ENCODE assay signal across 17 cellular contexts in the genomic region with DNA sequence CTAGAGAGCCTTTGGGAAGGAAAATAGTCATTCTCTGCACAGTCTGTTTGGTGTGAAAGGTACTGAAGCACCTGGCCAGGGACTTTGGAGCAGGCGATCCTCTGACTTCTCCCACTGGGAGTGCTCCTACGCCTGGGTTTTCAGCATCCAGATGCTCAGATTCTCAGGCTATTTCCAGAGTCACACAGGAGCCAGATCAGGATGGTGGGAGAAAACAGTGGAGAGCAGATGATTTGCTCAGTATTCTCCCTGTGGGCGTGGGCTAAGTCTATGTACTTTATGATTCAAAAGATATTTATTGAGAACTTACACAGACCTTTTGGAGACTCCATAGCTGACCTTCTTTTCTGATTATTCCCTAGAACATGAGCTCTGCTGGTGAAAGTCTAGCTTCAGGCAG.
"Had no signal": no experiment of that assay in that cellular context is flagged by ENCODE, and none has a peak within 500 bp of the region (broad histone marks: within the 10 kb centered on the region; RNA-seq: fewer than 3 reads in every experiment).

No MANE protein-coding gene starts in this region.

- H3K9me3 Mint-ChIP-seq: activated T-helper 2 cell treated with anti-CD3 and anti-CD28 coated beads, Interferon-gamma antibody, Interleukin-2, Interleukin-4, amounts not matched to agents 10 μg/mL and 5 μg/mL and 100 μg/mL, durations not matched to agents 14 hours and 24 hours and 36 hours had no signal

- ATAC-seq: activated CD8-positive, alpha-beta memory T cell treated with anti-CD3 and anti-CD28 coated beads, Interleukin-2, amount 10 ng/mL, durations not matched to agents 7 days and 5 days; activated naive CD8-positive, alpha-beta T cell treated with anti-CD3 and anti-CD28 coated beads, Interleukin-2, amount 50 U/mL, for 24 hours; left ventricle myocardium superior; T-cell had no signal

- H3K9me3 ChIP-seq: thoracic aorta had no signal

- H3K4me3 ChIP-seq: thoracic aorta had no signal

- H3K4me3 Mint-ChIP-seq: activated CD4-positive, alpha-beta memory T cell treated with anti-CD3 and anti-CD28 coated beads for 36 hours; activated CD8-positive, alpha-beta memory T cell treated with anti-CD3 and anti-CD28 coated beads, Interleukin-2, amount 10 ng/mL, durations not matched to agents 7 days and 5 days; activated naive CD4-positive, alpha-beta T cell treated with anti-CD3 and anti-CD28 coated beads for 36 hours; activated naive CD8-positive, alpha-beta T cell treated with anti-CD3 and anti-CD28 coated beads, Interleukin-2, amount 50 U/mL, for 24 hours; endodermal cell; nephron progenitor cell; T-cell had no signal

- H3K27ac ChIP-seq: thoracic aorta had no signal

- H3K4me1 Mint-ChIP-seq: endodermal cell, nephron progenitor cell had no signal

- H3K36me3 Mint-ChIP-seq: activated CD4-positive, alpha-beta memory T cell treated with anti-CD3 and anti-CD28 coated beads for 36 hours; T-cell had no signal

- DNase-seq: activated CD4-positive, alpha-beta memory T cell treated with anti-CD3 and anti-CD28 coated beads for 36 hours; activated CD4-positive, alpha-beta T cell treated with anti-CD3 and anti-CD28 coated beads for 1 hour; activated CD8-positive, alpha-beta memory T cell treated with anti-CD3 and anti-CD28 coated beads, Interleukin-2, amount 10 ng/mL, durations not matched to agents 7 days and 5 days; activated naive CD4-positive, alpha-beta T cell treated with anti-CD3 and anti-CD28 coated beads for 36 hours; activated naive CD8-positive, alpha-beta T cell treated with anti-CD3 and anti-CD28 coated beads, Interleukin-2, amount 50 U/mL, for 24 hours; activated T-cell treated with anti-CD3 and anti-CD28 coated beads, Interleukin-2, amount 50 U/mL, for 1 hour; aorta; endodermal cell; hippocampal formation; left ventricle myocardium superior; nephron progenitor cell; stimulated activated CD4-positive, alpha-beta T cell treated with anti-CD3 and anti-CD28 coated beads, Interleukin-12 subunit alpha, Interleukin-12 subunit beta, amount 100 ng/mL, for 4 hours; stimulated activated CD4-positive, alpha-beta T cell treated with anti-CD3 and anti-CD28 coated beads, Interleukin-2, amount 100 ng/mL, for 24 hours; T-cell; T1000 had no signal

- H3K27ac Mint-ChIP-seq: activated CD4-positive, alpha-beta memory T cell treated with anti-CD3 and anti-CD28 coated beads for 36 hours; activated CD8-positive, alpha-beta memory T cell treated with anti-CD3 and anti-CD28 coated beads, Interleukin-2, amount 10 ng/mL, durations not matched to agents 7 days and 5 days; activated naive CD4-positive, alpha-beta T cell treated with anti-CD3 and anti-CD28 coated beads for 36 hours; activated naive CD8-positive, alpha-beta T cell treated with anti-CD3 and anti-CD28 coated beads, Interleukin-2, amount 50 U/mL, for 24 hours; activated T-helper 2 cell treated with anti-CD3 and anti-CD28 coated beads, Interferon-gamma antibody, Interleukin-2, Interleukin-4, amounts not matched to agents 10 μg/mL and 5 μg/mL and 100 μg/mL, durations not matched to agents 14 hours and 24 hours and 36 hours; endodermal cell; nephron progenitor cell; T-cell had no signal

- H3K36me3 ChIP-seq: thoracic aorta had no signal

- H3K27me3 Mint-ChIP-seq: activated CD4-positive, alpha-beta memory T cell treated with anti-CD3 and anti-CD28 coated beads for 36 hours; T-cell had no signal
